In genomic region chr20:51496964-51497363, GRCh38 we compare ENCODE assay signal across 15 cellular contexts. TPM values are rescaled to one million over a fixed set of nuclear protein-coding genes. Genes with fewer than 3 reads are reported as not detected.
DNase-seq lines count a peak whose midpoint lies in the region; ATAC-seq lines count a peak whose summit lies in the region.
"Had no signal": no experiment of that assay in that cellular context is flagged by ENCODE, and none has a peak within 500 bp of the region (broad histone marks: within the 10 kb centered on the region; RNA-seq: fewer than 3 reads in every experiment).

No MANE protein-coding gene starts in this region.

- H3K9ac ChIP-seq in BLaER1, result peak overlapping the region; percentile 66
- H3K9ac ChIP-seq in mesendoderm (ENCODE audit: low read length), result no peak overlapping the region
- H3K9ac ChIP-seq: GM23248, parathyroid adenoma had no signal

- H3K4me1 ChIP-seq in BLaER1 (peaks cover 92% of the 10 kb centered on the region), mesendoderm (ENCODE audit: control insufficient read depth, low read depth, low read length) (peaks cover 13% of the 10 kb centered on the region)
- H3K4me1 ChIP-seq in CD4-positive, alpha-beta memory T cell (ENCODE audit: insufficient read depth, low read length), result peaks cover 97% of the 10 kb centered on the region
- H3K4me1 ChIP-seq: parathyroid adenoma had no signal

- H3K36me3 Mint-ChIP-seq in CD4-positive, alpha-beta memory T cell, result peaks cover 23 to 35% of the 10 kb centered on the region in 2 donors
- peaks cover 70% of the 10 kb centered on the region for H3K36me3 Mint-ChIP-seq in activated CD8-positive, alpha-beta T cell treated with anti-CD3 and anti-CD28 coated beads, Interleukin-2, amount 10 ng/mL, durations not matched to agents 7 days and 5 days (ENCODE audit: low read depth)

- WGBS in mesendoderm (ENCODE audit: extremely low coverage, insufficient coverage, low lambda C conversion rate), result no CpG with 5 or more reads among the region's 7 CpGs

- H3K4me3 Mint-ChIP-seq in CD4-positive, alpha-beta memory T cell, result peak overlapping the region; percentile 56 to 95 (median 80)
- peak overlapping the region; percentile 52 for H3K4me3 Mint-ChIP-seq in activated CD8-positive, alpha-beta T cell treated with anti-CD3 and anti-CD28 coated beads, Interleukin-2, amount 10 ng/mL, durations not matched to agents 7 days and 5 days

- H2BK120ac ChIP-seq in mesendoderm (ENCODE audit: low read depth, low read length), result no peak overlapping the region

- H4K5ac ChIP-seq in mesendoderm (ENCODE audit: low read length), result no peak overlapping the region

- H3K79me1 ChIP-seq in mesendoderm (ENCODE audit: low read length), result no peaks in the 10 kb centered on the region

- H4K20me1 ChIP-seq in BLaER1, result peaks cover 45% of the 10 kb centered on the region

- POLR2A ChIA-PET in CD4-positive, alpha-beta memory T cell (lab: Charles Lee; ENCODE audit: partially characterized antibody), result interaction anchor here (4.4 to 8.4 kb wide), 2 partner anchors 17 to 44 kb away, joined by 22 to 84 read pairs; partner anchors contain the start of gene NFATC2
- POLR2A ChIA-PET in activated CD8-positive, alpha-beta T cell treated with anti-CD3 and anti-CD28 coated beads, Interleukin-2, amount 10 ng/mL, durations not matched to agents 7 days and 5 days (lab: Charles Lee), result interaction anchor here (1.0 to 2.3 kb wide), 3 partner anchors 12 to 45 kb away, joined by 3 to 13 read pairs (median 5); partner anchors contain the start of gene NFATC2

- H3K4me3 ChIP-seq in BLaER1, result peak overlapping the region; percentile 47
- peak overlapping the region in 1 of 2 donors; percentile 33 for H3K4me3 ChIP-seq in CD4-positive, alpha-beta memory T cell (ENCODE audit: low read length in 2 of 2)
- H3K4me3 ChIP-seq in mesendoderm (ENCODE audit: low read length), result no peak overlapping the region
- H3K4me3 ChIP-seq: GM23248 had no signal

- H3K27me3 Mint-ChIP-seq in CD4-positive, alpha-beta memory T cell, result no peaks in the 10 kb centered on the region
- no peaks in the 10 kb centered on the region for H3K27me3 Mint-ChIP-seq in activated CD8-positive, alpha-beta T cell treated with anti-CD3 and anti-CD28 coated beads, Interleukin-2, amount 10 ng/mL, durations not matched to agents 7 days and 5 days (ENCODE audit: low read depth)

- CTCF ChIA-PET in CD4-positive, alpha-beta memory T cell (lab: Charles Lee; ENCODE audit: partially characterized antibody), result interaction anchor here (1.3 to 3.0 kb wide), 2 partner anchors 17 to 98 kb away, joined by 4 to 8 read pairs; no protein-coding TSS in a partner anchor
- CTCF ChIA-PET in activated CD8-positive, alpha-beta T cell treated with anti-CD3 and anti-CD28 coated beads, Interleukin-2, amount 10 ng/mL, durations not matched to agents 7 days and 5 days (lab: Charles Lee), result interaction anchor here (1.3 to 1.4 kb wide), 2 partner anchors 39 to 111 kb away, joined by 3 to 5 read pairs; no protein-coding TSS in a partner anchor

- H2BK5ac ChIP-seq in mesendoderm (ENCODE audit: low read length), result no peak overlapping the region

- H3K36me3 ChIP-seq in BLaER1, result peaks cover 5% of the 10 kb centered on the region; the same call in 1 of the 2 replicates
- H3K36me3 ChIP-seq in CD4-positive, alpha-beta memory T cell (ENCODE audit: insufficient read depth, low read length), result no peaks in the 10 kb centered on the region
- no peaks in the 10 kb centered on the region for H3K36me3 ChIP-seq in mesendoderm (ENCODE audit: control insufficient read depth, insufficient read depth, low read length)

- no peaks in the 10 kb centered on the region for H3K9me3 Mint-ChIP-seq in CD4-positive, alpha-beta memory T cell
- H3K9me3 Mint-ChIP-seq in activated CD8-positive, alpha-beta T cell treated with anti-CD3 and anti-CD28 coated beads, Interleukin-2, amount 10 ng/mL, durations not matched to agents 7 days and 5 days (ENCODE audit: insufficient read depth), result no peaks in the 10 kb centered on the region

- peak overlapping the region; percentile 33 for H3K23ac ChIP-seq in mesendoderm (ENCODE audit: low read length)

- no peaks in the 10 kb centered on the region for H3K27me3 ChIP-seq in BLaER1
- no peaks in the 10 kb centered on the region for H3K27me3 ChIP-seq in CD4-positive, alpha-beta memory T cell (ENCODE audit: insufficient read depth, low read length)
- H3K27me3 ChIP-seq in mesendoderm (ENCODE audit: insufficient read depth, low read length, poor library complexity), result no peaks in the 10 kb centered on the region

- H4K8ac ChIP-seq in mesendoderm (ENCODE audit: low read depth, low read length), result no peak overlapping the region

- no peak for DNase-seq in CD4-positive, alpha-beta memory T cell
- DNase-seq in activated CD8-positive, alpha-beta T cell treated with anti-CD3 and anti-CD28 coated beads, Interleukin-2, amount 10 ng/mL, durations not matched to agents 7 days and 5 days, result no peak
- no peak for DNase-seq in mesendoderm
- no peak for DNase-seq in NCI-H345 (lab: John Stamatoyannopoulos, UW)
- no peak for DNase-seq in pons (ENCODE audit: low spot score)
- DNase-seq: NCI-H1417; NK-92 treated with Interleukin-12 subunit alpha and Interleukin-12 subunit beta, amount 100 ng/mL, for 24 hours; Right ventricle myocardium superior; T-helper 9 cell had no signal

- H2BK15ac ChIP-seq in mesendoderm (replicated peaks; ENCODE audit: low read depth), result no peak overlapping the region

- peak overlapping the region; percentile 96 for H3K4me2 ChIP-seq in BLaER1
- no peak overlapping the region for H3K4me2 ChIP-seq in mesendoderm (ENCODE audit: low read length)

- H3K9me3 ChIP-seq in BLaER1, result no peaks in the 10 kb centered on the region
- H3K9me3 ChIP-seq in CD4-positive, alpha-beta memory T cell (ENCODE audit: control insufficient read depth in 1 of 2, low read length in 2 of 2), result no peaks in the 10 kb centered on the region

- no peak overlapping the region for H3K56ac ChIP-seq in mesendoderm (ENCODE audit: low read length)

- H2AK5ac ChIP-seq in mesendoderm (ENCODE audit: low read length), result no peak overlapping the region

- no peak for ATAC-seq in activated CD8-positive, alpha-beta T cell treated with anti-CD3 and anti-CD28 coated beads, Interleukin-2, amount 10 ng/mL, durations not matched to agents 7 days and 5 days
- ATAC-seq in HG03045 (IDR thresholded peaks at IDR 0.05; ENCODE audit: unreplicated experiment) (no peak), HG03469 (IDR thresholded peaks at IDR 0.05; ENCODE audit: unreplicated experiment) (no peak)

- peak overlapping the region; percentile 82 for H3K27ac ChIP-seq in BLaER1
- peak overlapping the region; percentile 51 for H3K27ac ChIP-seq in CD4-positive, alpha-beta memory T cell (ENCODE audit: low read depth, low read length)
- H3K27ac ChIP-seq in mesendoderm (ENCODE audit: low read depth, low read length), result no peak overlapping the region
- H3K27ac ChIP-seq: C4-2B, GM23248, parathyroid adenoma had no signal

- H3K4ac ChIP-seq in mesendoderm (ENCODE audit: low read depth, low read length), result no peak overlapping the region

- intact Hi-C loops in CD4-positive, alpha-beta memory T cell (cut with micrococcal nuclease), result loop anchor here (5.0 kb wide), 1 partner anchor 40 kb away; no protein-coding TSS in a partner anchor

- peaks cover 78 to 98% (median 90%) of the 10 kb centered on the region in 4 donors for H3K4me1 Mint-ChIP-seq in CD4-positive, alpha-beta memory T cell
- peaks cover 93% of the 10 kb centered on the region for H3K4me1 Mint-ChIP-seq in activated CD8-positive, alpha-beta T cell treated with anti-CD3 and anti-CD28 coated beads, Interleukin-2, amount 10 ng/mL, durations not matched to agents 7 days and 5 days (ENCODE audit: low read depth)

- H3K27ac Mint-ChIP-seq in CD4-positive, alpha-beta memory T cell, result peak overlapping the region; percentile 90 to 99 (median 97)
- peak overlapping the region; percentile 85 for H3K27ac Mint-ChIP-seq in activated CD8-positive, alpha-beta T cell treated with anti-CD3 and anti-CD28 coated beads, Interleukin-2, amount 10 ng/mL, durations not matched to agents 7 days and 5 days

- no peaks in the 10 kb centered on the region for H3K79me2 ChIP-seq in mesendoderm (ENCODE audit: control insufficient read depth, insufficient read depth, low read length)
- H3K79me2 ChIP-seq: parathyroid adenoma had no signal

- H3K18ac ChIP-seq in mesendoderm (ENCODE audit: low read length), result no peak overlapping the region

RNA-seq across cellular contexts. Expression of gene NFATC2, which starts 45.6 kb away (rescaled TPM):
- total RNA-seq in CD4-positive, alpha-beta memory T cell, result 10 to 100 TPM; 64.9 to 71.6 TPM
- 10 to 100 TPM; 14.0 to 42.4 TPM for polyA plus RNA-seq in CD4-positive, alpha-beta memory T cell
- 10 to 100 TPM; 53.5 to 55.8 TPM for total RNA-seq in activated CD8-positive, alpha-beta T cell treated with anti-CD3 and anti-CD28 coated beads, Interleukin-2, amount 10 ng/mL, durations not matched to agents 7 days and 5 days
- polyA plus RNA-seq in mesendoderm (2013, experiment 1 of 2), result 0.28 TPM
- polyA plus RNA-seq in mesendoderm (2013, experiment 2 of 2), result 0.29 TPM
